In genomic region chr9:98006127-98006796, GRCh38 we compare ENCODE assay signal across 1 cellular context.
TF ChIP-seq lines count a peak whose summit lies in the region.

No MANE protein-coding gene starts in this region.

TF ChIP-seq in K562, 482 proteins besides CTCF, POLR2A, EP300 and RAD21:
- TF ChIP-seq PHB2 (IDR thresholded peaks at IDR 0.05; ENCODE audit: low read depth): no peak
- no peak for TF ChIP-seq CBX3 (IDR thresholded peaks at IDR 0.05; ENCODE audit: borderline replicate concordance in 1 of 2, low read length in 2 of 2)
- no peak for TF ChIP-seq SMARCE1 (IDR thresholded peaks at IDR 0.05)
- no peak for TF ChIP-seq ZC3H4 (CRISPR knock-in tag; IDR thresholded peaks at IDR 0.05; ENCODE audit: borderline replicate concordance)
- 0 out of 4 replicates have a peak, but pooled peaks of 1 of the 2 experiments have one; percentile 8 for TF ChIP-seq BCLAF1 (IDR thresholded peaks at IDR 0.05; ENCODE audit: borderline replicate concordance in 1 of 2, control insufficient read depth in 1 of 2, low read depth in 2 of 2, low read length in 1 of 2)
- no peak for TF ChIP-seq MEF2D (tag; conservative IDR thresholded peaks at IDR 0.05; ENCODE audit: low read depth)
- TF ChIP-seq HLTF (IDR thresholded peaks at IDR 0.05): no peak
- no peak for TF ChIP-seq KLF16 (IDR thresholded peaks at IDR 0.05)
- TF ChIP-seq ZNF311 (CRISPR knock-in tag; IDR thresholded peaks at IDR 0.05): no peak
- no peak for TF ChIP-seq ZNF165 (CRISPR knock-in tag; IDR thresholded peaks at IDR 0.05; ENCODE audit: borderline replicate concordance)
- TF ChIP-seq HMG20A (CRISPR knock-in tag; conservative IDR thresholded peaks at IDR 0.05): no peak
- TF ChIP-seq KHSRP (IDR thresholded peaks at IDR 0.05): no peak
- TF ChIP-seq ZNF592 (IDR thresholded peaks at IDR 0.05): no peak
- TF ChIP-seq ZNF274 (IDR thresholded peaks at IDR 0.05; ENCODE audit: borderline replicate concordance, low read depth, low read length): no peak
- no peak for TF ChIP-seq ZNF77 (CRISPR knock-in tag; IDR thresholded peaks at IDR 0.05)
- TF ChIP-seq MBD1 (CRISPR knock-in tag; IDR thresholded peaks at IDR 0.05): no peak
- TF ChIP-seq, protein P1, sequence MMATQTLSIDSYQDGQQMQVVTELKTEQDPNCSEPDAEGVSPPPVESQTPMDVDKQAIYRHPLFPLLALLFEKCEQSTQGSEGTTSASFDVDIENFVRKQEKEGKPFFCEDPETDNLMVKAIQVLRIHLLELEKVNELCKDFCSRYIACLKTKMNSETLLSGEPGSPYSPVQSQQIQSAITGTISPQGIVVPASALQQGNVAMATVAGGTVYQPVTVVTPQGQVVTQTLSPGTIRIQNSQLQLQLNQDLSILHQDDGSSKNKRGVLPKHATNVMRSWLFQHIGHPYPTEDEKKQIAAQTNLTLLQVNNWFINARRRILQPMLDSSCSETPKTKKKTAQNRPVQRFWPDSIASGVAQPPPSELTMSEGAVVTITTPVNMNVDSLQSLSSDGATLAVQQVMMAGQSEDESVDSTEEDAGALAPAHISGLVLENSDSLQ (IDR thresholded peaks at IDR 0.05): 0 out of 2 replicates have a peak, but pooled peaks have one; percentile 37
- TF ChIP-seq CREBBP (IDR thresholded peaks at IDR 0.05; ENCODE audit: low read depth, low read length): no peak
- no peak for TF ChIP-seq TAF7 (tag; IDR thresholded peaks at IDR 0.05)
- no peak for TF ChIP-seq ZNF408 (CRISPR knock-in tag; IDR thresholded peaks at IDR 0.05; ENCODE audit: low read depth)
- TF ChIP-seq IRF2 (CRISPR knock-in tag; IDR thresholded peaks at IDR 0.05): no peak
- no peak for TF ChIP-seq NCOA4 (IDR thresholded peaks at IDR 0.05; ENCODE audit: partially characterized antibody)
- TF ChIP-seq TAL1 (IDR thresholded peaks at IDR 0.05): no peak
- no peak for TF ChIP-seq POLR3A (IDR thresholded peaks at IDR 0.05; ENCODE audit: borderline replicate concordance, extremely low read depth, insufficient read depth, insufficient read length)
- TF ChIP-seq ESRRA (IDR thresholded peaks at IDR 0.05; ENCODE audit: borderline replicate concordance, low read depth): no peak
- TF ChIP-seq CTBP1 (IDR thresholded peaks at IDR 0.05; ENCODE audit: borderline replicate concordance): no peak
- no peak for TF ChIP-seq HCFC1 (IDR thresholded peaks at IDR 0.05; ENCODE audit: low read depth, low read length)
- peak; percentile 26 for TF ChIP-seq MEIS2 (IDR thresholded peaks at IDR 0.05; ENCODE audit: partially characterized antibody)
- no peak for TF ChIP-seq ARID1B (IDR thresholded peaks at IDR 0.05)
- no peak for TF ChIP-seq HNRNPUL1 (IDR thresholded peaks at IDR 0.05; ENCODE audit: low read length)
- TF ChIP-seq, protein P2, sequence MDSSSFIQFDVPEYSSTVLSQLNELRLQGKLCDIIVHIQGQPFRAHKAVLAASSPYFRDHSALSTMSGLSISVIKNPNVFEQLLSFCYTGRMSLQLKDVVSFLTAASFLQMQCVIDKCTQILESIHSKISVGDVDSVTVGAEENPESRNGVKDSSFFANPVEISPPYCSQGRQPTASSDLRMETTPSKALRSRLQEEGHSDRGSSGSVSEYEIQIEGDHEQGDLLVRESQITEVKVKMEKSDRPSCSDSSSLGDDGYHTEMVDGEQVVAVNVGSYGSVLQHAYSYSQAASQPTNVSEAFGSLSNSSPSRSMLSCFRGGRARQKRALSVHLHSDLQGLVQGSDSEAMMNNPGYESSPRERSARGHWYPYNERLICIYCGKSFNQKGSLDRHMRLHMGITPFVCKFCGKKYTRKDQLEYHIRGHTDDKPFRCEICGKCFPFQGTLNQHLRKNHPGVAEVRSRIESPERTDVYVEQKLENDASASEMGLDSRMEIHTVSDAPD (CRISPR knock-in tag; IDR thresholded peaks at IDR 0.05): no peak
- no peak for TF ChIP-seq EGR1 (conservative IDR thresholded peaks at IDR 0.05)
- TF ChIP-seq THRAP3 (IDR thresholded peaks at IDR 0.05; ENCODE audit: borderline replicate concordance): peak; percentile 19; the same call in 1 of the 2 replicates
- TF ChIP-seq PBX2 (CRISPR knock-in tag; IDR thresholded peaks at IDR 0.05; ENCODE audit: low read depth): no peak
- 0 out of 2 replicates have a peak, but pooled peaks have one; percentile 10 for TF ChIP-seq PBX2 (tag; conservative IDR thresholded peaks at IDR 0.05; ENCODE audit: low read depth)
- no peak for TF ChIP-seq MAFK (IDR thresholded peaks at IDR 0.05; ENCODE audit: low read length)
